ENCODE assay signal across 1 cellular context in the genomic region with DNA sequence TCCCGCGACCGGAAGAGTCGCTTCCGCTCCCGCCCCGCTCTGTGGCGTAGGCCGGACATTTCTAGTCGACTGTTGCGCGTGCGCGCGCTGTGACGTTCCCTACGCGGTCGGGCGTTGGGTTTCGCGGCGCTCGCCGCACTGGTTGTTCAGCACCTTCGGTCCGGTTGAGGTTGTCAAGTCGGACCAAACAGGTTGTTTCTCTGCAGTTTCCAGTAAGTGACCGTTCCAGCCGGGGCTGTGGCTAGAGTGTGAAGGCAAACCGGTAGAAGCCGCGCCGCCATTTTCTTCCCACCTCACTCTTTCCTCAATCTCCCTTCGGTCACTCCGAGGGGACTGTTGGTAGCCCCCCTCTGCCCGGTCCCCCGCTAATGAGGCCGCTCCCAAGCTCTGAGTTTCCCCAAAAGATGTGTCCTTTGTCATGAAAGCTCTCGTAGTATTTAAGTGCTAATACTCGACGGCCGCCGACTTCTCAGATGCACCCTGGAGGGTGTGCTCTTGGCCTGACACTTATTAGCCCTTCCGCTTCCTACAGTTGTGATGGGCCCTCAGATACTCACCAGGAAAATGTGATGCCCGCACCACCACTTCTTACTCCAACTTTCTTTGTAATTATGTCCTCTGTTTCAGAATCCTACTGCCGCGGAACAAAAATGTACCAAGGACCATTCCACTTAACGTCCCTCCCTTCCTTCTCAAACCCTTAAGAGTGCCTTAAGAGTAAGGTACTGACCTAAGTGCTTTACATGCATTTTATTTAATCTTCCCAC.
A peak's percentile ranks its signal among the peaks of the same experiment; 100 is the strongest.
TF ChIP-seq lines count a peak whose summit lies in the region.

No MANE protein-coding gene starts in this region.

TF ChIP-seq in K562, 482 proteins besides CTCF, POLR2A, EP300 and RAD21 (continued from another document and continues in another):
- TF ChIP-seq, protein P1, sequence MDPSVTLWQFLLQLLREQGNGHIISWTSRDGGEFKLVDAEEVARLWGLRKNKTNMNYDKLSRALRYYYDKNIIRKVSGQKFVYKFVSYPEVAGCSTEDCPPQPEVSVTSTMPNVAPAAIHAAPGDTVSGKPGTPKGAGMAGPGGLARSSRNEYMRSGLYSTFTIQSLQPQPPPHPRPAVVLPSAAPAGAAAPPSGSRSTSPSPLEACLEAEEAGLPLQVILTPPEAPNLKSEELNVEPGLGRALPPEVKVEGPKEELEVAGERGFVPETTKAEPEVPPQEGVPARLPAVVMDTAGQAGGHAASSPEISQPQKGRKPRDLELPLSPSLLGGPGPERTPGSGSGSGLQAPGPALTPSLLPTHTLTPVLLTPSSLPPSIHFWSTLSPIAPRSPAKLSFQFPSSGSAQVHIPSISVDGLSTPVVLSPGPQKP (CRISPR knock-in tag; IDR thresholded peaks at IDR 0.05): no peak
- TF ChIP-seq PTBP1 (IDR thresholded peaks at IDR 0.05; ENCODE audit: low read depth, low read length) (no peak), ZFP1 (CRISPR knock-in tag; IDR thresholded peaks at IDR 0.05) (no peak), PURB (CRISPR knock-in tag; IDR thresholded peaks at IDR 0.05; ENCODE audit: low read depth) (no peak), ADNP (tag; IDR thresholded peaks at IDR 0.05) (no peak), EHMT2 (IDR thresholded peaks at IDR 0.05) (peak; percentile 80), JUN (IDR thresholded peaks at IDR 0.05; ENCODE audit: borderline replicate concordance, low read depth, low read length) (peak; percentile 56; the same call in 1 of the 2 replicates), JUN (CRISPR knock-in tag; IDR thresholded peaks at IDR 0.05; ENCODE audit: borderline replicate concordance) (peak; percentile 91; the same call in 1 of the 2 replicates), PCBP2 (IDR thresholded peaks at IDR 0.05; ENCODE audit: low read depth, low read length, poor library complexity, severe bottlenecking) (no peak), ZNF217 (CRISPR knock-in tag; IDR thresholded peaks at IDR 0.05) (no peak), MEIS2 (IDR thresholded peaks at IDR 0.05; ENCODE audit: partially characterized antibody) (peak; percentile 82), PCBP1 (IDR thresholded peaks at IDR 0.05; ENCODE audit: low read depth, low read length, poor library complexity, severe bottlenecking) (no peak), HIVEP1 (CRISPR knock-in tag; IDR thresholded peaks at IDR 0.05) (peak; percentile 86), POLR2G (IDR thresholded peaks at IDR 0.05; ENCODE audit: low read depth, low read length) (peak; percentile 97), CBX2 (IDR thresholded peaks at IDR 0.05; ENCODE audit: insufficient read depth, low read length, poor library complexity, severe bottlenecking) (no peak)
- TF ChIP-seq, protein P2, sequence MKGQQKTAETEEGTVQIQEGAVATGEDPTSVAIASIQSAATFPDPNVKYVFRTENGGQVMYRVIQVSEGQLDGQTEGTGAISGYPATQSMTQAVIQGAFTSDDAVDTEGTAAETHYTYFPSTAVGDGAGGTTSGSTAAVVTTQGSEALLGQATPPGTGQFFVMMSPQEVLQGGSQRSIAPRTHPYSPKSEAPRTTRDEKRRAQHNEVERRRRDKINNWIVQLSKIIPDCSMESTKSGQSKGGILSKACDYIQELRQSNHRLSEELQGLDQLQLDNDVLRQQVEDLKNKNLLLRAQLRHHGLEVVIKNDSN (CRISPR knock-in tag; IDR thresholded peaks at IDR 0.05): 0 out of 2 replicates have a peak, but pooled peaks have one; percentile 28
- TF ChIP-seq, protein P3, sequence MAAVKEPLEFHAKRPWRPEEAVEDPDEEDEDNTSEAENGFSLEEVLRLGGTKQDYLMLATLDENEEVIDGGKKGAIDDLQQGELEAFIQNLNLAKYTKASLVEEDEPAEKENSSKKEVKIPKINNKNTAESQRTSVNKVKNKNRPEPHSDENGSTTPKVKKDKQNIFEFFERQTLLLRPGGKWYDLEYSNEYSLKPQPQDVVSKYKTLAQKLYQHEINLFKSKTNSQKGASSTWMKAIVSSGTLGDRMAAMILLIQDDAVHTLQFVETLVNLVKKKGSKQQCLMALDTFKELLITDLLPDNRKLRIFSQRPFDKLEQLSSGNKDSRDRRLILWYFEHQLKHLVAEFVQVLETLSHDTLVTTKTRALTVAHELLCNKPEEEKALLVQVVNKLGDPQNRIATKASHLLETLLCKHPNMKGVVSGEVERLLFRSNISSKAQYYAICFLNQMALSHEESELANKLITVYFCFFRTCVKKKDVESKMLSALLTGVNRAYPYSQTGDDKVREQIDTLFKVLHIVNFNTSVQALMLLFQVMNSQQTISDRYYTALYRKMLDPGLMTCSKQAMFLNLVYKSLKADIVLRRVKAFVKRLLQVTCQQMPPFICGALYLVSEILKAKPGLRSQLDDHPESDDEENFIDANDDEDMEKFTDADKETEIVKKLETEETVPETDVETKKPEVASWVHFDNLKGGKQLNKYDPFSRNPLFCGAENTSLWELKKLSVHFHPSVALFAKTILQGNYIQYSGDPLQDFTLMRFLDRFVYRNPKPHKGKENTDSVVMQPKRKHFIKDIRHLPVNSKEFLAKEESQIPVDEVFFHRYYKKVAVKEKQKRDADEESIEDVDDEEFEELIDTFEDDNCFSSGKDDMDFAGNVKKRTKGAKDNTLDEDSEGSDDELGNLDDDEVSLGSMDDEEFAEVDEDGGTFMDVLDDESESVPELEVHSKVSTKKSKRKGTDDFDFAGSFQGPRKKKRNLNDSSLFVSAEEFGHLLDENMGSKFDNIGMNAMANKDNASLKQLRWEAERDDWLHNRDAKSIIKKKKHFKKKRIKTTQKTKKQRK (IDR thresholded peaks at IDR 0.05; ENCODE audit: borderline replicate concordance, low read depth, low read length): no peak
- TF ChIP-seq, protein P4, sequence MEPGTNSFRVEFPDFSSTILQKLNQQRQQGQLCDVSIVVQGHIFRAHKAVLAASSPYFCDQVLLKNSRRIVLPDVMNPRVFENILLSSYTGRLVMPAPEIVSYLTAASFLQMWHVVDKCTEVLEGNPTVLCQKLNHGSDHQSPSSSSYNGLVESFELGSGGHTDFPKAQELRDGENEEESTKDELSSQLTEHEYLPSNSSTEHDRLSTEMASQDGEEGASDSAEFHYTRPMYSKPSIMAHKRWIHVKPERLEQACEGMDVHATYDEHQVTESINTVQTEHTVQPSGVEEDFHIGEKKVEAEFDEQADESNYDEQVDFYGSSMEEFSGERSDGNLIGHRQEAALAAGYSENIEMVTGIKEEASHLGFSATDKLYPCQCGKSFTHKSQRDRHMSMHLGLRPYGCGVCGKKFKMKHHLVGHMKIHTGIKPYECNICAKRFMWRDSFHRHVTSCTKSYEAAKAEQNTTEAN (CRISPR knock-in tag; IDR thresholded peaks at IDR 0.05): no peak; the same call in 1 of the 2 replicates
- TF ChIP-seq, protein P5, sequence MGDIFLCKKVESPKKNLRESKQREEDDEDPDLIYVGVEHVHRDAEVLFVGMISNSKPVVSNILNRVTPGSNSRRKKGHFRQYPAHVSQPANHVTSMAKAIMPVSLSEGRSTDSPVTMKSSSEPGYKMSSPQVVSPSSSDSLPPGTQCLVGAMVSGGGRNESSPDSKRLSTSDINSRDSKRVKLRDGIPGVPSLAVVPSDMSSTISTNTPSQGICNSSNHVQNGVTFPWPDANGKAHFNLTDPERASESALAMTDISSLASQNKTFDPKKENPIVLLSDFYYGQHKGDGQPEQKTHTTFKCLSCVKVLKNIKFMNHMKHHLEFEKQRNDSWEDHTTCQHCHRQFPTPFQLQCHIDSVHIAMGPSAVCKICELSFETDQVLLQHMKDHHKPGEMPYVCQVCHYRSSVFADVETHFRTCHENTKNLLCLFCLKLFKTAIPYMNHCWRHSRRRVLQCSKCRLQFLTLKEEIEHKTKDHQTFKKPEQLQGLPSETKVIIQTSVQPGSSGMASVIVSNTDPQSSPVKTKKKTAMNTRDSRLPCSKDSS (IDR thresholded peaks at IDR 0.05; ENCODE audit: low read depth, partially characterized antibody): no peak
- TF ChIP-seq, protein P6, sequence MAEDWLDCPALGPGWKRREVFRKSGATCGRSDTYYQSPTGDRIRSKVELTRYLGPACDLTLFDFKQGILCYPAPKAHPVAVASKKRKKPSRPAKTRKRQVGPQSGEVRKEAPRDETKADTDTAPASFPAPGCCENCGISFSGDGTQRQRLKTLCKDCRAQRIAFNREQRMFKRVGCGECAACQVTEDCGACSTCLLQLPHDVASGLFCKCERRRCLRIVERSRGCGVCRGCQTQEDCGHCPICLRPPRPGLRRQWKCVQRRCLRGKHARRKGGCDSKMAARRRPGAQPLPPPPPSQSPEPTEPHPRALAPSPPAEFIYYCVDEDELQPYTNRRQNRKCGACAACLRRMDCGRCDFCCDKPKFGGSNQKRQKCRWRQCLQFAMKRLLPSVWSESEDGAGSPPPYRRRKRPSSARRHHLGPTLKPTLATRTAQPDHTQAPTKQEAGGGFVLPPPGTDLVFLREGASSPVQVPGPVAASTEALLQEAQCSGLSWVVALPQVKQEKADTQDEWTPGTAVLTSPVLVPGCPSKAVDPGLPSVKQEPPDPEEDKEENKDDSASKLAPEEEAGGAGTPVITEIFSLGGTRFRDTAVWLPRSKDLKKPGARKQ (CRISPR knock-in tag; IDR thresholded peaks at IDR 0.05): no peak
- TF ChIP-seq, protein P7, sequence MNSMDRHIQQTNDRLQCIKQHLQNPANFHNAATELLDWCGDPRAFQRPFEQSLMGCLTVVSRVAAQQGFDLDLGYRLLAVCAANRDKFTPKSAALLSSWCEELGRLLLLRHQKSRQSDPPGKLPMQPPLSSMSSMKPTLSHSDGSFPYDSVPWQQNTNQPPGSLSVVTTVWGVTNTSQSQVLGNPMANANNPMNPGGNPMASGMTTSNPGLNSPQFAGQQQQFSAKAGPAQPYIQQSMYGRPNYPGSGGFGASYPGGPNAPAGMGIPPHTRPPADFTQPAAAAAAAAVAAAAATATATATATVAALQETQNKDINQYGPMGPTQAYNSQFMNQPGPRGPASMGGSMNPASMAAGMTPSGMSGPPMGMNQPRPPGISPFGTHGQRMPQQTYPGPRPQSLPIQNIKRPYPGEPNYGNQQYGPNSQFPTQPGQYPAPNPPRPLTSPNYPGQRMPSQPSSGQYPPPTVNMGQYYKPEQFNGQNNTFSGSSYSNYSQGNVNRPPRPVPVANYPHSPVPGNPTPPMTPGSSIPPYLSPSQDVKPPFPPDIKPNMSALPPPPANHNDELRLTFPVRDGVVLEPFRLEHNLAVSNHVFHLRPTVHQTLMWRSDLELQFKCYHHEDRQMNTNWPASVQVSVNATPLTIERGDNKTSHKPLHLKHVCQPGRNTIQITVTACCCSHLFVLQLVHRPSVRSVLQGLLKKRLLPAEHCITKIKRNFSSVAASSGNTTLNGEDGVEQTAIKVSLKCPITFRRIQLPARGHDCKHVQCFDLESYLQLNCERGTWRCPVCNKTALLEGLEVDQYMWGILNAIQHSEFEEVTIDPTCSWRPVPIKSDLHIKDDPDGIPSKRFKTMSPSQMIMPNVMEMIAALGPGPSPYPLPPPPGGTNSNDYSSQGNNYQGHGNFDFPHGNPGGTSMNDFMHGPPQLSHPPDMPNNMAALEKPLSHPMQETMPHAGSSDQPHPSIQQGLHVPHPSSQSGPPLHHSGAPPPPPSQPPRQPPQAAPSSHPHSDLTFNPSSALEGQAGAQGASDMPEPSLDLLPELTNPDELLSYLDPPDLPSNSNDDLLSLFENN (IDR thresholded peaks at IDR 0.05; ENCODE audit: low read depth in 2 of 2, low read length in 2 of 2): peak in 1 of 2 experiments; percentile 76; a peak in 1 of 4 replicates
- TF ChIP-seq, protein P8, sequence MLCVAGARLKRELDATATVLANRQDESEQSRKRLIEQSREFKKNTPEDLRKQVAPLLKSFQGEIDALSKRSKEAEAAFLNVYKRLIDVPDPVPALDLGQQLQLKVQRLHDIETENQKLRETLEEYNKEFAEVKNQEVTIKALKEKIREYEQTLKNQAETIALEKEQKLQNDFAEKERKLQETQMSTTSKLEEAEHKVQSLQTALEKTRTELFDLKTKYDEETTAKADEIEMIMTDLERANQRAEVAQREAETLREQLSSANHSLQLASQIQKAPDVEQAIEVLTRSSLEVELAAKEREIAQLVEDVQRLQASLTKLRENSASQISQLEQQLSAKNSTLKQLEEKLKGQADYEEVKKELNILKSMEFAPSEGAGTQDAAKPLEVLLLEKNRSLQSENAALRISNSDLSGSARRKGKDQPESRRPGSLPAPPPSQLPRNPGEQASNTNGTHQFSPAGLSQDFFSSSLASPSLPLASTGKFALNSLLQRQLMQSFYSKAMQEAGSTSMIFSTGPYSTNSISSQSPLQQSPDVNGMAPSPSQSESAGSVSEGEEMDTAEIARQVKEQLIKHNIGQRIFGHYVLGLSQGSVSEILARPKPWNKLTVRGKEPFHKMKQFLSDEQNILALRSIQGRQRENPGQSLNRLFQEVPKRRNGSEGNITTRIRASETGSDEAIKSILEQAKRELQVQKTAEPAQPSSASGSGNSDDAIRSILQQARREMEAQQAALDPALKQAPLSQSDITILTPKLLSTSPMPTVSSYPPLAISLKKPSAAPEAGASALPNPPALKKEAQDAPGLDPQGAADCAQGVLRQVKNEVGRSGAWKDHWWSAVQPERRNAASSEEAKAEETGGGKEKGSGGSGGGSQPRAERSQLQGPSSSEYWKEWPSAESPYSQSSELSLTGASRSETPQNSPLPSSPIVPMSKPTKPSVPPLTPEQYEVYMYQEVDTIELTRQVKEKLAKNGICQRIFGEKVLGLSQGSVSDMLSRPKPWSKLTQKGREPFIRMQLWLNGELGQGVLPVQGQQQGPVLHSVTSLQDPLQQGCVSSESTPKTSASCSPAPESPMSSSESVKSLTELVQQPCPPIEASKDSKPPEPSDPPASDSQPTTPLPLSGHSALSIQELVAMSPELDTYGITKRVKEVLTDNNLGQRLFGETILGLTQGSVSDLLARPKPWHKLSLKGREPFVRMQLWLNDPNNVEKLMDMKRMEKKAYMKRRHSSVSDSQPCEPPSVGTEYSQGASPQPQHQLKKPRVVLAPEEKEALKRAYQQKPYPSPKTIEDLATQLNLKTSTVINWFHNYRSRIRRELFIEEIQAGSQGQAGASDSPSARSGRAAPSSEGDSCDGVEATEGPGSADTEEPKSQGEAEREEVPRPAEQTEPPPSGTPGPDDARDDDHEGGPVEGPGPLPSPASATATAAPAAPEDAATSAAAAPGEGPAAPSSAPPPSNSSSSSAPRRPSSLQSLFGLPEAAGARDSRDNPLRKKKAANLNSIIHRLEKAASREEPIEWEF (CRISPR knock-in tag; IDR thresholded peaks at IDR 0.05): no peak
